10 cellular contexts compared by ENCODE assay signal in the genomic region with DNA sequence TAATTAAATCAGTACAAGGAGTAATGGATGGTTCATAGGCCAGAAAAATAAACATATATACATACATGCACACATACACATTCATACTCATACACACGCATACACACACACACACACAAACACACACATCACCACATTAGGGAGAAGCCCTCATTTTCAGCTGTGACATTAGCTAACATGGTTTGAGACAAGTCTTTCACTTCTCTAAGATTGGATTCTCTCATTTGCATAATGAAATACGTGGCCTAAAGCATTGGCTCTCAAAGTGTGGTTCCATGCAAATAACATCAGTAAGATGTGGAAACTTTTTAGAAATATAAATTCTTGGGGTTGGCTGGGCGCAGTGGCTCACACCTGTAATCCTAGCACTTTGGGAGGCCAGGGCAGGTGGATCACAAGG.
"Had no signal": no experiment of that assay in that cellular context is flagged by ENCODE, and none has a peak within 500 bp of the region (broad histone marks: within the 10 kb centered on the region; RNA-seq: fewer than 3 reads in every experiment).

No MANE protein-coding gene starts in this region.

- H3K27ac ChIP-seq: GM23248 had no signal

- H3K36me3 ChIP-seq: HAP-1 had no signal

- H2AFZ ChIP-seq: GM23248 had no signal

- DNase-seq: GM23248, GOT3, H7, HFFc6, IMR-90, KG1 had no signal

- H3K4me1 ChIP-seq: HAP-1 had no signal

- H3K4me3 ChIP-seq: GM23248, HAP-1, K562 had no signal

- H3K9ac ChIP-seq: GM23248 had no signal

- FAIRE-seq: HTR-8/SVneo, K562 had no signal

- ATAC-seq: HCT116, K562 had no signal

- H3K9me3 ChIP-seq: HAP-1 had no signal
